In genomic region chr6:89023591-89024441, GRCh38 we compare ENCODE assay signal across 13 cellular contexts. TPM values are rescaled to one million over a fixed set of nuclear protein-coding genes. Genes with fewer than 3 reads are reported as not detected.
DNase-seq lines count a peak whose midpoint lies in the region; ATAC-seq and TF ChIP-seq lines count a peak whose summit lies in the region.
"Had no signal": no experiment of that assay in that cellular context is flagged by ENCODE, and none has a peak within 500 bp of the region (broad histone marks: within the 10 kb centered on the region; RNA-seq: fewer than 3 reads in every experiment).

No MANE protein-coding gene starts in this region.

- ATAC-seq in psoas muscle (peak; percentile 76 to 85 (median 82)), GM21367 (IDR thresholded peaks at IDR 0.05; ENCODE audit: unreplicated experiment) (no peak), HG03439 (IDR thresholded peaks at IDR 0.05; ENCODE audit: unreplicated experiment) (no peak)

- DNase-seq in ELR (ENCODE audit: low read depth) (peak; percentile 29), astrocyte of the spinal cord (ENCODE audit: low read depth, low spot score) (peak; percentile 11), cardiac muscle cell (ENCODE audit: low read depth in 1 of 2, low spot score in 1 of 2) (peak; percentile 37 to 73), psoas muscle (peak in 1 of 2 donors; percentile 48), glomerular visceral epithelial cell (ENCODE audit: extremely low spot score) (no peak), SIG-M5 treated with dmso at 0.1 percent for 504 hours (lab: John Stamatoyannopoulos, UW; ENCODE audit: unreplicated experiment) (no peak)
- DNase-seq: activated CD4-positive, alpha-beta T cell treated with anti-CD3 and anti-CD28 coated beads for 1 hour; activated gamma-delta T cell treated with Interleukin-2 at 50 U/mL for 16 hours; effector memory CD4-positive, alpha-beta T cell; NCI-H2029; small intestine had no signal

- intact Hi-C loops in psoas muscle (cut with DNase I): loop anchor here in 1 of 2 donors (2.0 kb wide), 1 partner anchor 41 kb away; no protein-coding TSS in a partner anchor

- H3K9me3 ChIP-seq in cardiac muscle cell (ENCODE audit: low read depth) (no peaks in the 10 kb centered on the region), psoas muscle (no peaks in the 10 kb centered on the region)

- no peak for TF ChIP-seq CTCF in astrocyte of the spinal cord (IDR thresholded peaks at IDR 0.05; ENCODE audit: low read depth, low read length)
- no peak for TF ChIP-seq CTCF in cardiac muscle cell (IDR thresholded peaks at IDR 0.05; ENCODE audit: low read depth, low read length)
- no peak for TF ChIP-seq CTCF in psoas muscle (IDR thresholded peaks at IDR 0.05)

- H3K36me3 ChIP-seq in cardiac muscle cell (no peaks in the 10 kb centered on the region), psoas muscle (ENCODE audit: insufficient read depth in 1 of 2, low read depth in 1 of 2) (no peaks in the 10 kb centered on the region)

- H3K4me3 ChIP-seq in astrocyte of the spinal cord (ENCODE audit: low read depth, low read length) (no peak overlapping the region), cardiac muscle cell (no peak overlapping the region), psoas muscle (no peak overlapping the region)

- WGBS in psoas muscle, 3 donors: 38 to 49% (median 41%) methylated on average over 4 of the region's 4 CpGs

- H3K27ac ChIP-seq in cardiac muscle cell (peak overlapping the region; percentile 74), psoas muscle (peak overlapping the region; percentile 75)

- in situ Hi-C loops in astrocyte of the spinal cord (cut with HindIII; ENCODE audit: low sequenced_read_pairs): no loop called here

- no peaks in the 10 kb centered on the region for H3K27me3 ChIP-seq in cardiac muscle cell
- no peaks in the 10 kb centered on the region for H3K27me3 ChIP-seq in psoas muscle (ENCODE audit: insufficient read depth in 3 of 3, low read length in 2 of 3)

- H3K4me1 ChIP-seq in cardiac muscle cell (ENCODE audit: low read depth) (peaks cover 13% of the 10 kb centered on the region), psoas muscle (peaks cover 30% of the 10 kb centered on the region)

RNA-seq across cellular contexts. Expression of gene PNRC1, which starts 56.7 kb away (rescaled TPM):
- 176 and 231 TPM in 2 replicates for total RNA-seq in cardiac muscle cell
- 285 and 315 TPM in 2 replicates for polyA plus RNA-seq in cardiac muscle cell
- total RNA-seq in psoas muscle: 100 to 1,000 TPM; 236 to 552 (median 436) TPM
- polyA plus RNA-seq in psoas muscle: 100 to 1,000 TPM in 2 of 3 donors, 10 to 100 TPM in 1; 74.3 to 285 (median 156) TPM

Comparison
In these comparisons a context has a peak if more than half of its experiments do, and no peak if none do; other contexts are left out.
1. DNase-seq: peak in ELR (single experiment), astrocyte of the spinal cord (single experiment) and cardiac muscle cell (2 of 2); none in glomerular visceral epithelial cell (single experiment) and SIG-M5 treated with dmso at 0.1 percent for 504 hours (single experiment).
2. ATAC-seq: peak in psoas muscle (4 of 4); none in GM21367 (single experiment) and HG03439 (single experiment).